Comparison of ENCODE assay signal across 1 cellular context in the genomic region with DNA sequence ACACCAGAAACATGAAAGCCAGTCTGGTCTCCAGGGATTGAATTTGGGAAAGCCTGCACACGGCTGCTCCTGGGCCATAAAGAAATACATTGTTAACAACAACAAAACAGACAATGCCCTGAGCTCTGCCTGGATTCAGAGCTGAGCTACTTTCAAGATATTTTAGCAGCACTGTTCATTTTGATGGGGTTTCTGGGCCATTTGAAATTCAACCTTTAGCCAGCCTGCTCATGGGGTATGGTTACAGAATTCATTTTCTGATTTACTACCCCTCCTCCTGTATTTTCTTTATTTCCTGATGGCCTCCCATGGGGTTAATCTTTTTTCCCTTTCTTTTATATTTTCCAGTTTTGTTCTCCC.
TF ChIP-seq lines count a peak whose summit lies in the region.

No MANE protein-coding gene starts in this region.

TF ChIP-seq in H1, 55 proteins besides CTCF, POLR2A, EP300 and RAD21:
- TF ChIP-seq CBX8 (IDR thresholded peaks at IDR 0.05; ENCODE audit: borderline replicate concordance, low read depth, low read length) (0 out of 2 replicates have a peak, but pooled peaks have one; percentile 11), SP4 (IDR thresholded peaks at IDR 0.05; ENCODE audit: low read length) (no peak), MAFK (IDR thresholded peaks at IDR 0.05; ENCODE audit: low read depth, low read length) (no peak), JUN (IDR thresholded peaks at IDR 0.05; ENCODE audit: low read depth, low read length) (no peak), SUZ12 (IDR thresholded peaks at IDR 0.05; ENCODE audit: low read length) (0 out of 2 replicates have a peak, but pooled peaks have one; percentile 14), CEBPB (IDR thresholded peaks at IDR 0.05; ENCODE audit: low read depth, low read length) (no peak), RFX5 (IDR thresholded peaks at IDR 0.05; ENCODE audit: borderline replicate concordance, low read depth, low read length) (no peak), NRF1 (IDR thresholded peaks at IDR 0.05; ENCODE audit: low read depth, low read length) (no peak), RBBP5 (IDR thresholded peaks at IDR 0.05; ENCODE audit: borderline replicate concordance, low read depth, low read length) (no peak), SAP30 (IDR thresholded peaks at IDR 0.05; ENCODE audit: insufficient read depth, insufficient replicate concordance, low read length) (no peak), SP1 (IDR thresholded peaks at IDR 0.05; ENCODE audit: low read depth, low read length) (0 out of 2 replicates have a peak, but pooled peaks have one; percentile 5), RNF2 (IDR thresholded peaks at IDR 0.05; ENCODE audit: borderline replicate concordance, low read depth, low read length, missing control alignments, poor library complexity, severe bottlenecking) (peak; percentile 64)
- TF ChIP-seq, protein P1, sequence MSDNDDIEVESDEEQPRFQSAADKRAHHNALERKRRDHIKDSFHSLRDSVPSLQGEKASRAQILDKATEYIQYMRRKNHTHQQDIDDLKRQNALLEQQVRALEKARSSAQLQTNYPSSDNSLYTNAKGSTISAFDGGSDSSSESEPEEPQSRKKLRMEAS (IDR thresholded peaks at IDR 0.05) = no peak
- TF ChIP-seq, protein P2, sequence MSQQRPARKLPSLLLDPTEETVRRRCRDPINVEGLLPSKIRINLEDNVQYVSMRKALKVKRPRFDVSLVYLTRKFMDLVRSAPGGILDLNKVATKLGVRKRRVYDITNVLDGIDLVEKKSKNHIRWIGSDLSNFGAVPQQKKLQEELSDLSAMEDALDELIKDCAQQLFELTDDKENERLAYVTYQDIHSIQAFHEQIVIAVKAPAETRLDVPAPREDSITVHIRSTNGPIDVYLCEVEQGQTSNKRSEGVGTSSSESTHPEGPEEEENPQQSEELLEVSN (IDR thresholded peaks at IDR 0.05) = no peak
- TF ChIP-seq, protein P3, sequence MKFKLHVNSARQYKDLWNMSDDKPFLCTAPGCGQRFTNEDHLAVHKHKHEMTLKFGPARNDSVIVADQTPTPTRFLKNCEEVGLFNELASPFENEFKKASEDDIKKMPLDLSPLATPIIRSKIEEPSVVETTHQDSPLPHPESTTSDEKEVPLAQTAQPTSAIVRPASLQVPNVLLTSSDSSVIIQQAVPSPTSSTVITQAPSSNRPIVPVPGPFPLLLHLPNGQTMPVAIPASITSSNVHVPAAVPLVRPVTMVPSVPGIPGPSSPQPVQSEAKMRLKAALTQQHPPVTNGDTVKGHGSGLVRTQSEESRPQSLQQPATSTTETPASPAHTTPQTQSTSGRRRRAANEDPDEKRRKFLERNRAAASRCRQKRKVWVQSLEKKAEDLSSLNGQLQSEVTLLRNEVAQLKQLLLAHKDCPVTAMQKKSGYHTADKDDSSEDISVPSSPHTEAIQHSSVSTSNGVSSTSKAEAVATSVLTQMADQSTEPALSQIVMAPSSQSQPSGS (IDR thresholded peaks at IDR 0.05; ENCODE audit: low read length) = no peak
TF ChIP-seq in H1: peak in this region for 4.
